12 cellular contexts compared by ENCODE assay signal in the genomic region with DNA sequence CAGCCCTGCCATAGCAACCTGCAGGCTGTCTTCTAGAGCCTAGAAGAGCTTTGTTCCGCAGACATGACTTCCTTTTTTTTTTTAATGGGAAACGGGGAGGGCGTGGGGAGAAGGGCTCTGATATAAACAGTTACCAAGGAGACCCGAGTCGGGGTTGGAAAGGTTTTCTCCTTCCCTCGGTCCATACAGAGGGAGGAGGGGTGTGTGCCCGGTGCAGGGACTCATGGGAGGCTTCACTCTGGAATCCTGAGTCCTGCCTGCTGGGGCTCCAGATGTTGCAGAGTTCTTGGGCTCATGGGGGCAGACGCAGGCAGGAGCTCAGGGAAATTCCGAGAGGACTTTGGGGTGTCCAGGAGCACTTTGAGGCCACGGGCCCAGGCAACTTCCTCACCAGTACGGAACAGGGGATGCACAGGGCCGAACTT. TPM values are rescaled to one million over a fixed set of nuclear protein-coding genes. Genes with fewer than 3 reads are reported as not detected.
DNase-seq lines count a peak whose midpoint lies in the region; ATAC-seq and TF ChIP-seq lines count a peak whose summit lies in the region.
"Had no signal": no experiment of that assay in that cellular context is flagged by ENCODE, and none has a peak within 500 bp of the region (broad histone marks: within the 10 kb centered on the region; RNA-seq: fewer than 3 reads in every experiment).

No MANE protein-coding gene starts in this region.

- no peak overlapping the region for H2BK120ac ChIP-seq in neuronal stem cell (ENCODE audit: low read depth, low read length)
- H2BK120ac ChIP-seq in mesendoderm (ENCODE audit: low read depth, low read length), result no peak overlapping the region

- H4K91ac ChIP-seq in neuronal stem cell (ENCODE audit: low read depth, low read length, poor library complexity), result no peak overlapping the region

- intact Hi-C loops in esophagus muscularis mucosa (cut with DNase I), result loop anchor here (5.0 kb wide), 1 partner anchor 50 kb away; a partner anchor contains a TSS

- H3K23ac ChIP-seq in neuronal stem cell (ENCODE audit: low read depth, low read length, poor library complexity) (peak overlapping the region; percentile 39), mesendoderm (ENCODE audit: low read length) (no peak overlapping the region)

- H3K27me3 ChIP-seq in BLaER1 treated with 17β-estradiol and CSF1 and Interleukin-3, amounts not matched to agents 10 nM and 100 nM, result no peaks in the 10 kb centered on the region
- no peaks in the 10 kb centered on the region for H3K27me3 ChIP-seq in esophagus muscularis mucosa
- H3K27me3 ChIP-seq in neuronal stem cell (ENCODE audit: control insufficient read depth in 3 of 3, insufficient read depth in 3 of 3, low read depth in 1 of 3, low read length in 3 of 3), result no peaks in the 10 kb centered on the region
- no peaks in the 10 kb centered on the region for H3K27me3 ChIP-seq in mesendoderm (ENCODE audit: insufficient read depth, low read length, poor library complexity)

- H2AK5ac ChIP-seq in neuronal stem cell (ENCODE audit: low read depth, low read length) (peak overlapping the region; percentile 96), mesendoderm (ENCODE audit: low read length) (no peak overlapping the region)

- WGBS in esophagus muscularis mucosa, result 25% methylated on average over 10 of the region's 12 CpGs
- no CpG with 5 or more reads among the region's 12 CpGs for WGBS in neuronal stem cell (ENCODE audit: extremely low coverage in 2 of 2, insufficient read length in 2 of 2, insufficient replicate concordance in 1 of 2), 2 donors
- no CpG with 5 or more reads among the region's 12 CpGs for WGBS in mesendoderm (ENCODE audit: extremely low coverage, insufficient coverage, low lambda C conversion rate)

- no peak overlapping the region for H3K27ac Mint-ChIP-seq in activated T-cell treated with anti-CD3 and anti-CD28 coated beads, Interleukin-2, amount 50 U/mL, for 24 hours
- H3K27ac Mint-ChIP-seq: CD8-positive, alpha-beta T cell; immature natural killer cell had no signal

- H2BK12ac ChIP-seq in neuronal stem cell (ENCODE audit: low read length), result no peak overlapping the region

- H3K4me2 ChIP-seq in BLaER1 treated with 17β-estradiol and CSF1 and Interleukin-3, amounts not matched to agents 10 nM and 100 nM, result peak overlapping the region in 9 of 11 experiments; percentile 24 to 73 (median 56); a peak in 16 of 22 replicates
- H3K4me2 ChIP-seq in neuronal stem cell (ENCODE audit: insufficient read depth, low read length, poor library complexity, severe bottlenecking) (no peak overlapping the region), mesendoderm (ENCODE audit: low read length) (no peak overlapping the region)

- H3K18ac ChIP-seq in neuronal stem cell (ENCODE audit: low read length) (peak overlapping the region; percentile 93), mesendoderm (ENCODE audit: low read length) (no peak overlapping the region)

- TF ChIP-seq CTCF in esophagus muscularis mucosa (IDR thresholded peaks at IDR 0.05), result no peak

- H3K79me2 ChIP-seq in mesendoderm (ENCODE audit: control insufficient read depth, insufficient read depth, low read length), result no peaks in the 10 kb centered on the region

- H3K9me3 Mint-ChIP-seq in activated T-cell treated with anti-CD3 and anti-CD28 coated beads, Interleukin-2, amount 50 U/mL, for 24 hours, result no peaks in the 10 kb centered on the region
- H3K9me3 Mint-ChIP-seq: CD8-positive, alpha-beta T cell; immature natural killer cell had no signal

- no peak overlapping the region for H4K5ac ChIP-seq in mesendoderm (ENCODE audit: low read length)

- H2AFZ ChIP-seq in neuronal stem cell (ENCODE audit: low read length), result no peak overlapping the region

- H3K4me3 Mint-ChIP-seq in activated T-cell treated with anti-CD3 and anti-CD28 coated beads, Interleukin-2, amount 50 U/mL, for 24 hours, result no peak overlapping the region
- H3K4me3 Mint-ChIP-seq: CD8-positive, alpha-beta T cell; immature natural killer cell had no signal

- no peak overlapping the region for H3K56ac ChIP-seq in mesendoderm (ENCODE audit: low read length)

- H3K36me3 ChIP-seq in BLaER1 treated with 17β-estradiol and CSF1 and Interleukin-3, amounts not matched to agents 10 nM and 100 nM, result peaks cover 12 to 75% (median 50%) of the 10 kb centered on the region in 11 experiments; a peak in 21 of 22 replicates
- peaks cover 3 to 6% (median 4%) of the 10 kb centered on the region in 4 donors for H3K36me3 ChIP-seq in esophagus muscularis mucosa
- H3K36me3 ChIP-seq in neuronal stem cell (replicated peaks in 1 of 2; ENCODE audit: control insufficient read depth in 2 of 2, insufficient read depth in 2 of 2, low read length in 2 of 2), result peaks cover 8 to 28% of the 10 kb centered on the region in 2 donors
- H3K36me3 ChIP-seq in mesendoderm (ENCODE audit: control insufficient read depth, insufficient read depth, low read length), result no peaks in the 10 kb centered on the region

- no peak overlapping the region for H2BK15ac ChIP-seq in neuronal stem cell (ENCODE audit: low read length)
- no peak overlapping the region for H2BK15ac ChIP-seq in mesendoderm (replicated peaks; ENCODE audit: low read depth)

- TF ChIP-seq EP300 in esophagus muscularis mucosa (IDR thresholded peaks at IDR 0.05), result no peak

- H3K9me3 ChIP-seq in BLaER1 treated with 17β-estradiol and CSF1 and Interleukin-3, amounts not matched to agents 10 nM and 100 nM (replicated peaks in 1 of 11), result no peaks in the 10 kb centered on the region
- H3K9me3 ChIP-seq in esophagus muscularis mucosa (no peaks in the 10 kb centered on the region), neuronal stem cell (replicated peaks in 1 of 2; ENCODE audit: control insufficient read depth in 2 of 2, insufficient read depth in 1 of 2, low read depth in 1 of 2, low read length in 2 of 2) (peaks cover 0 to 2% of the 10 kb centered on the region in 2 donors)

- no peak overlapping the region for H3K4ac ChIP-seq in neuronal stem cell (ENCODE audit: low read length)
- H3K4ac ChIP-seq in mesendoderm (ENCODE audit: low read depth, low read length), result no peak overlapping the region

- peaks cover 42% of the 10 kb centered on the region for H3K36me3 Mint-ChIP-seq in activated T-cell treated with anti-CD3 and anti-CD28 coated beads, Interleukin-2, amount 50 U/mL, for 24 hours (ENCODE audit: low read depth)

- peaks cover 3% of the 10 kb centered on the region for H3K79me1 ChIP-seq in neuronal stem cell (ENCODE audit: low read depth, low read length)
- no peaks in the 10 kb centered on the region for H3K79me1 ChIP-seq in mesendoderm (ENCODE audit: low read length)

- H3K14ac ChIP-seq in neuronal stem cell (ENCODE audit: low read length), result no peak overlapping the region

- peak overlapping the region in 1 of 11 experiments; percentile 37; a peak in 1 of 22 replicates for H3K9ac ChIP-seq in BLaER1 treated with 17β-estradiol and CSF1 and Interleukin-3, amounts not matched to agents 10 nM and 100 nM
- H3K9ac ChIP-seq in neuronal stem cell (ENCODE audit: low read depth, low read length, poor library complexity) (peak overlapping the region; percentile 24), mesendoderm (ENCODE audit: low read length) (no peak overlapping the region)

- no peaks in the 10 kb centered on the region for H3K27me3 Mint-ChIP-seq in activated T-cell treated with anti-CD3 and anti-CD28 coated beads, Interleukin-2, amount 50 U/mL, for 24 hours

- no peak for TF ChIP-seq POLR2A in esophagus muscularis mucosa (IDR thresholded peaks at IDR 0.05; ENCODE audit: low read depth)

- peak; percentile 87 for DNase-seq in NCI-H69 (lab: John Stamatoyannopoulos, UW)
- DNase-seq in esophagus muscularis mucosa (ENCODE audit: extremely low spot score), result no peak
- no peak for DNase-seq in neuronal stem cell (ENCODE audit: low spot score)
- no peak for DNase-seq in mesendoderm
- no peak for DNase-seq in activated T-cell treated with anti-CD3 and anti-CD28 coated beads, Interleukin-2, amount 50 U/mL, for 24 hours
- DNase-seq: CD8-positive, alpha-beta T cell; immature natural killer cell; stimulated activated CD4-positive, alpha-beta T cell treated with anti-CD3 and anti-CD28 coated beads, Interleukin-15, amount 100 ng/mL, for 24 hours had no signal

- ATAC-seq in HG03565 (IDR thresholded peaks at IDR 0.05; ENCODE audit: unreplicated experiment) (no peak), GM18861 (IDR thresholded peaks at IDR 0.05; ENCODE audit: unreplicated experiment) (no peak)
- ATAC-seq: CD8-positive, alpha-beta T cell; Panc1 had no signal

- H4K20me1 ChIP-seq in BLaER1 treated with 17β-estradiol and CSF1 and Interleukin-3, amounts not matched to agents 10 nM and 100 nM, result peaks cover 16 to 99% (median 79%) of the 10 kb centered on the region in 11 experiments; a peak in 21 of 22 replicates

- peaks cover 34 to 67% (median 41%) of the 10 kb centered on the region in 10 experiments for H3K4me1 ChIP-seq in BLaER1 treated with 17β-estradiol and CSF1 and Interleukin-3, amounts not matched to agents 10 nM and 100 nM
- H3K4me1 ChIP-seq in esophagus muscularis mucosa (peaks cover 64 to 78% (median 76%) of the 10 kb centered on the region in 4 donors), neuronal stem cell (ENCODE audit: control insufficient read depth in 2 of 2, insufficient read depth in 1 of 2, low read depth in 1 of 2, low read length in 2 of 2) (peaks cover 47 to 60% of the 10 kb centered on the region in 2 donors), mesendoderm (ENCODE audit: control insufficient read depth, low read depth, low read length) (no peaks in the 10 kb centered on the region)

- H4K8ac ChIP-seq in neuronal stem cell (ENCODE audit: low read depth, low read length), result no peak overlapping the region
- H4K8ac ChIP-seq in mesendoderm (ENCODE audit: low read depth, low read length), result no peak overlapping the region

- H3K27ac ChIP-seq in BLaER1 treated with 17β-estradiol and CSF1 and Interleukin-3, amounts not matched to agents 10 nM and 100 nM, result 0 out of 22 replicates have a peak overlapping the region, but pooled peaks of 1 of the 11 experiments have one; percentile 6
- H3K27ac ChIP-seq in esophagus muscularis mucosa (replicated peaks in 1 of 4), result peak overlapping the region; percentile 83 to 93 (median 85)
- H3K27ac ChIP-seq in neuronal stem cell (replicated peaks; ENCODE audit: low read length), result peak overlapping the region; percentile 56
- no peak overlapping the region for H3K27ac ChIP-seq in mesendoderm (ENCODE audit: low read depth, low read length)

- H2BK5ac ChIP-seq in neuronal stem cell (ENCODE audit: low read length) (no peak overlapping the region), mesendoderm (ENCODE audit: low read length) (no peak overlapping the region)

- no peak overlapping the region for H3K4me3 ChIP-seq in BLaER1 treated with 17β-estradiol and CSF1 and Interleukin-3, amounts not matched to agents 10 nM and 100 nM
- H3K4me3 ChIP-seq in esophagus muscularis mucosa, result peak overlapping the region in 2 of 4 donors; percentile 2 to 14
- no peak overlapping the region for H3K4me3 ChIP-seq in neuronal stem cell (ENCODE audit: low read length in 2 of 2)
- H3K4me3 ChIP-seq in mesendoderm (ENCODE audit: low read length), result no peak overlapping the region

- H3K4me1 Mint-ChIP-seq in activated T-cell treated with anti-CD3 and anti-CD28 coated beads, Interleukin-2, amount 50 U/mL, for 24 hours (ENCODE audit: low read depth), result no peaks in the 10 kb centered on the region

RNA-seq across cellular contexts. Expression of a gene that starts 26.8 kb away (rescaled TPM):
- total RNA-seq in esophagus muscularis mucosa, result 10 to 100 TPM; 23.2 to 37.8 (median 31.2) TPM
- 17.6 TPM for polyA plus RNA-seq in neuronal stem cell (2013, experiment 1 of 2)
- polyA plus RNA-seq in neuronal stem cell (2013, experiment 2 of 2), result 17.4 TPM
- 8.8 TPM for polyA plus RNA-seq in mesendoderm (2013, experiment 1 of 2)
- 10.0 TPM for polyA plus RNA-seq in mesendoderm (2013, experiment 2 of 2)

RNA-seq across cellular contexts. Expression of a gene that starts 52.6 kb away (rescaled TPM):
- 10 to 100 TPM; 37.8 to 71.4 (median 63.6) TPM for total RNA-seq in esophagus muscularis mucosa
- polyA plus RNA-seq in neuronal stem cell (2013, experiment 1 of 2), result 61.0 TPM
- polyA plus RNA-seq in neuronal stem cell (2013, experiment 2 of 2), result 62.9 TPM
- 61.3 TPM for polyA plus RNA-seq in mesendoderm (2013, experiment 1 of 2)
- 59.2 TPM for polyA plus RNA-seq in mesendoderm (2013, experiment 2 of 2)

Comparison
In these comparisons a context has a peak if more than half of its experiments do, and no peak if none do; other contexts are left out.
1. H3K4me2 ChIP-seq: peak in BLaER1 treated with 17β-estradiol and CSF1 and Interleukin-3, amounts not matched to agents 10 nM and 100 nM (9 of 11); none in neuronal stem cell (single experiment) and mesendoderm (single experiment).